ENCODE assay signal across 12 cellular contexts in the genomic region with DNA sequence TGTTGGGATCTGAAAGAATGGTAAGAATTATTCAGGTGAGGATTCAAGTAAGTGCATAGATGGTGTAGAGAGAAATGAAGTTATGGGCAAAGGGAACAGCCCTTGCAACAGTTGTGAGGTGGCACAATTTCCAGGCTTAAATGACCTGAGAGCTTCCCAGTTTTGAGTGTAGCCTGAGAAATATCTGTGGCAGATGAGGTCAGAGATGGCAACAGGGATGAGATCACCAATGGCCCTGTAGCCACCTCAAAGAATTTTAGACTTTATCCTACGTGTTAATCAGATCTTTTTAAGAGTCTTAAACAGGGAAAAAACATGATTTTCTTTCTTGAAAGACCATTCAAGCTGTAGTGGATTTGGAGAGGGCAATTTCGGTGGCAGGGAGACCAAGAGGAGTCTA. TPM values are rescaled to one million over a fixed set of nuclear protein-coding genes. Genes with fewer than 3 reads are reported as not detected.
A peak's percentile ranks its signal among the peaks of the same experiment; 100 is the strongest.
DNase-seq lines count a peak whose midpoint lies in the region; ATAC-seq and TF ChIP-seq lines count a peak whose summit lies in the region.
"Had no signal": no experiment of that assay in that cellular context is flagged by ENCODE, and none has a peak within 500 bp of the region (broad histone marks: within the 10 kb centered on the region; RNA-seq: fewer than 3 reads in every experiment).

No MANE protein-coding gene starts in this region.

- H3K27ac ChIP-seq in CD4-positive, alpha-beta memory T cell (ENCODE audit: low read depth, low read length), result no peak overlapping the region
- no peak overlapping the region for H3K27ac ChIP-seq in HEK293 (ENCODE audit: extremely low read depth, low read depth, low read length)
- no peak overlapping the region for H3K27ac ChIP-seq in heart right ventricle
- H3K27ac ChIP-seq: ascending aorta had no signal

- H3K4me1 Mint-ChIP-seq in CD4-positive, alpha-beta memory T cell, result peaks cover 29 to 54% (median 45%) of the 10 kb centered on the region in 4 donors
- peaks cover 47% of the 10 kb centered on the region for H3K4me1 Mint-ChIP-seq in activated naive CD8-positive, alpha-beta T cell (ENCODE audit: low read depth)
- H3K4me1 Mint-ChIP-seq in natural killer cell treated with Interleukin-12 subunit alpha and Interleukin-12 subunit beta and Interleukin-15 and Interleukin-18, amount 100 ng/mL, for 72 hours (ENCODE audit: low read depth in 2 of 2), result peaks cover 44% of the 10 kb centered on the region in 2 donors

- POLR2A ChIA-PET in CD4-positive, alpha-beta memory T cell (lab: Charles Lee; ENCODE audit: partially characterized antibody), result no interaction called here
- POLR2A ChIA-PET in HEK293 (lab: Yijun Ruan, JAX), result interaction anchor here (1.5 kb wide), 1 partner anchor 215 kb away, joined by 3 read pairs; no protein-coding TSS in a partner anchor

- H3K9me3 Mint-ChIP-seq in CD4-positive, alpha-beta memory T cell, result no peaks in the 10 kb centered on the region
- H3K9me3 Mint-ChIP-seq in activated naive CD8-positive, alpha-beta T cell (ENCODE audit: low read depth), result no peaks in the 10 kb centered on the region
- H3K9me3 Mint-ChIP-seq in natural killer cell treated with Interleukin-12 subunit alpha and Interleukin-12 subunit beta and Interleukin-15 and Interleukin-18, amount 100 ng/mL, for 72 hours, result no peaks in the 10 kb centered on the region

- H3K27me3 Mint-ChIP-seq in CD4-positive, alpha-beta memory T cell, result no peaks in the 10 kb centered on the region
- H3K27me3 Mint-ChIP-seq in activated naive CD8-positive, alpha-beta T cell, result no peaks in the 10 kb centered on the region
- no peaks in the 10 kb centered on the region for H3K27me3 Mint-ChIP-seq in natural killer cell treated with Interleukin-12 subunit alpha and Interleukin-12 subunit beta and Interleukin-15 and Interleukin-18, amount 100 ng/mL, for 72 hours

- DNase-seq in CD4-positive, alpha-beta memory T cell, result no peak
- no peak for DNase-seq in natural killer cell treated with Interleukin-12 subunit alpha and Interleukin-12 subunit beta and Interleukin-15 and Interleukin-18, amount 100 ng/mL, for 72 hours (ENCODE audit: low spot score)
- no peak for DNase-seq in NCI-H524 treated with DMSO at 0.1 percent for 48 hours (lab: John Stamatoyannopoulos, UW)
- no peak for DNase-seq in heart right ventricle
- DNase-seq: NCI-H1417; occipital lobe; stimulated activated CD4-positive, alpha-beta T cell treated with anti-CD3 and anti-CD28 coated beads, Interleukin-2, amount 100 ng/mL, for 24 hours had no signal

- H3K4me3 ChIP-seq in CD4-positive, alpha-beta memory T cell (ENCODE audit: low read length in 2 of 2), result no peak overlapping the region
- no peak overlapping the region for H3K4me3 ChIP-seq in HEK293 (ENCODE audit: low read depth, low read length)
- no peak overlapping the region for H3K4me3 ChIP-seq in heart right ventricle

- peak overlapping the region; percentile 46 to 98 (median 94) for H3K4me3 Mint-ChIP-seq in CD4-positive, alpha-beta memory T cell
- peak overlapping the region; percentile 99 for H3K4me3 Mint-ChIP-seq in activated naive CD8-positive, alpha-beta T cell
- peak overlapping the region; percentile 99 for H3K4me3 Mint-ChIP-seq in natural killer cell treated with Interleukin-12 subunit alpha and Interleukin-12 subunit beta and Interleukin-15 and Interleukin-18, amount 100 ng/mL, for 72 hours

- 88 to 93% methylated on average over 2 of the region's 2 CpGs for WGBS in heart right ventricle, 2 donors

- no peaks in the 10 kb centered on the region for H3K36me3 ChIP-seq in CD4-positive, alpha-beta memory T cell (ENCODE audit: insufficient read depth, low read length)
- peaks cover 0 to 21% of the 10 kb centered on the region in 2 experiments; a peak in 1 of 3 replicates for H3K36me3 ChIP-seq in HEK293 (ENCODE audit: control insufficient read depth in 2 of 2, insufficient read depth in 1 of 2, low read length in 2 of 2)
- peaks cover 0 to 18% (median 0%) of the 10 kb centered on the region in 9 donors for H3K36me3 ChIP-seq in heart right ventricle
- H3K36me3 ChIP-seq: ascending aorta had no signal

- no peaks in the 10 kb centered on the region for H3K27me3 ChIP-seq in CD4-positive, alpha-beta memory T cell (ENCODE audit: insufficient read depth, low read length)
- no peaks in the 10 kb centered on the region for H3K27me3 ChIP-seq in heart right ventricle
- H3K27me3 ChIP-seq: ascending aorta had no signal

- no peak for ATAC-seq in natural killer cell treated with Interleukin-12 subunit alpha and Interleukin-12 subunit beta and Interleukin-15 and Interleukin-18, amount 100 ng/mL, for 72 hours
- no peak for ATAC-seq in HG03025 (IDR thresholded peaks at IDR 0.05; ENCODE audit: low FRiP score, unreplicated experiment)
- no peak for ATAC-seq in heart right ventricle
- ATAC-seq: activated CD4-positive, CD25-positive, alpha-beta regulatory T cell treated with anti-CD3 and anti-CD28 coated beads, Interleukin-2, amount 50 U/mL, for 24 hours had no signal

- CTCF ChIA-PET in CD4-positive, alpha-beta memory T cell (lab: Charles Lee; ENCODE audit: partially characterized antibody), result no interaction called here
- CTCF ChIA-PET in HEK293 (lab: Yijun Ruan, JAX), result interaction anchor here (0.7 to 1.1 kb wide), 3 partner anchors 15 to 129 kb away, joined by 3 to 6 read pairs (median 3); no protein-coding TSS in a partner anchor

- no peaks in the 10 kb centered on the region for H3K9me3 ChIP-seq in CD4-positive, alpha-beta memory T cell (ENCODE audit: control insufficient read depth in 1 of 2, low read length in 2 of 2)
- H3K9me3 ChIP-seq in HEK293 (ENCODE audit: control insufficient read depth, insufficient read depth, low read depth, low read length), result no peaks in the 10 kb centered on the region
- H3K9me3 ChIP-seq in heart right ventricle, result no peaks in the 10 kb centered on the region
- H3K9me3 ChIP-seq: ascending aorta had no signal

- H3K27ac Mint-ChIP-seq in CD4-positive, alpha-beta memory T cell, result peak overlapping the region; percentile 59 to 96 (median 86)
- H3K27ac Mint-ChIP-seq in activated naive CD8-positive, alpha-beta T cell, result peak overlapping the region; percentile 12
- peak overlapping the region; percentile 97 for H3K27ac Mint-ChIP-seq in natural killer cell treated with Interleukin-12 subunit alpha and Interleukin-12 subunit beta and Interleukin-15 and Interleukin-18, amount 100 ng/mL, for 72 hours

- no peak for TF ChIP-seq CTCF in HEK293 (tag by site-specific recombination; IDR thresholded peaks at IDR 0.05)
- no peak for TF ChIP-seq CTCF in heart right ventricle (IDR thresholded peaks at IDR 0.05)

- intact Hi-C loops in CD4-positive, alpha-beta memory T cell (cut with micrococcal nuclease), result loop anchor here (2.0 to 5.0 kb wide), 2 partner anchors 177 to 385 kb away; a partner anchor contains a TSS
- intact Hi-C loops in heart right ventricle (cut with DNase I), result loop anchor here in 3 of 10 donors (5.0 to 10.0 kb wide), 2 partner anchors 385 to 387 kb away; a partner anchor contains a TSS

- peaks cover 28% of the 10 kb centered on the region for H3K4me1 ChIP-seq in CD4-positive, alpha-beta memory T cell (ENCODE audit: insufficient read depth, low read length)
- H3K4me1 ChIP-seq in HEK293 (ENCODE audit: control insufficient read depth, insufficient read depth, low read length) (peaks cover 6% of the 10 kb centered on the region; the same call in 1 of the 2 replicates), heart right ventricle (peaks cover 0 to 55% (median 28%) of the 10 kb centered on the region in 9 donors)

- peaks cover 0 to 16% of the 10 kb centered on the region in 2 donors for H3K36me3 Mint-ChIP-seq in CD4-positive, alpha-beta memory T cell
- peaks cover 12% of the 10 kb centered on the region for H3K36me3 Mint-ChIP-seq in activated naive CD8-positive, alpha-beta T cell
- H3K36me3 Mint-ChIP-seq in natural killer cell treated with Interleukin-12 subunit alpha and Interleukin-12 subunit beta and Interleukin-15 and Interleukin-18, amount 100 ng/mL, for 72 hours, result peaks cover 13% of the 10 kb centered on the region

TF ChIP-seq in HEK293, 187 proteins besides CTCF, POLR2A, EP300 and RAD21 (continues in another document):
- TF ChIP-seq SCRT2 (tag by site-specific recombination; IDR thresholded peaks at IDR 0.05), result peak; percentile 94
- TF ChIP-seq ZNF629 (tag by site-specific recombination; IDR thresholded peaks at IDR 0.05), result peak; percentile 71
- TF ChIP-seq, protein P1, sequence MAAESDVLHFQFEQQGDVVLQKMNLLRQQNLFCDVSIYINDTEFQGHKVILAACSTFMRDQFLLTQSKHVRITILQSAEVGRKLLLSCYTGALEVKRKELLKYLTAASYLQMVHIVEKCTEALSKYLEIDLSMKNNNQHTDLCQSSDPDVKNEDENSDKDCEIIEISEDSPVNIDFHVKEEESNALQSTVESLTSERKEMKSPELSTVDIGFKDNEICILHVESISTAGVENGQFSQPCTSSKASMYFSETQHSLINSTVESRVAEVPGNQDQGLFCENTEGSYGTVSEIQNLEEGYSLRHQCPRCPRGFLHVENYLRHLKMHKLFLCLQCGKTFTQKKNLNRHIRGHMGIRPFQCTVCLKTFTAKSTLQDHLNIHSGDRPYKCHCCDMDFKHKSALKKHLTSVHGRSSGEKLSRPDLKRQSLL (tag by site-specific recombination; IDR thresholded peaks at IDR 0.05), result no peak

RNA-seq across cellular contexts. Expression of a gene that starts 1.9 kb away (rescaled TPM):
- 10 to 100 TPM; 38.1 to 40.0 TPM for total RNA-seq in CD4-positive, alpha-beta memory T cell
- polyA plus RNA-seq in CD4-positive, alpha-beta memory T cell, result 10 to 100 TPM; 22.8 to 23.4 TPM
- total RNA-seq in natural killer cell treated with Interleukin-12 subunit alpha and Interleukin-12 subunit beta and Interleukin-15 and Interleukin-18, amount 100 ng/mL, for 72 hours, result 10 to 100 TPM; 27.6 to 31.9 TPM
- 10 to 100 TPM in 8 of 10 donors, 1 to 10 TPM in 2; 8.3 to 16.0 (median 13.0) TPM for total RNA-seq in heart right ventricle
- polyA plus RNA-seq in heart right ventricle, result 1 to 10 TPM; 4.9 to 9.6 TPM

Comparison
In these comparisons a context has a peak if more than half of its experiments do, and no peak if none do; other contexts are left out.
1. H3K27ac Mint-ChIP-seq: peak in every context shown above with its lines; median percentile 97 in natural killer cell treated with Interleukin-12 subunit alpha and Interleukin-12 subunit beta and Interleukin-15 and Interleukin-18, amount 100 ng/mL, for 72 hours; 86 in CD4-positive, alpha-beta memory T cell; 12 in activated naive CD8-positive, alpha-beta T cell.